In the genomic region with DNA sequence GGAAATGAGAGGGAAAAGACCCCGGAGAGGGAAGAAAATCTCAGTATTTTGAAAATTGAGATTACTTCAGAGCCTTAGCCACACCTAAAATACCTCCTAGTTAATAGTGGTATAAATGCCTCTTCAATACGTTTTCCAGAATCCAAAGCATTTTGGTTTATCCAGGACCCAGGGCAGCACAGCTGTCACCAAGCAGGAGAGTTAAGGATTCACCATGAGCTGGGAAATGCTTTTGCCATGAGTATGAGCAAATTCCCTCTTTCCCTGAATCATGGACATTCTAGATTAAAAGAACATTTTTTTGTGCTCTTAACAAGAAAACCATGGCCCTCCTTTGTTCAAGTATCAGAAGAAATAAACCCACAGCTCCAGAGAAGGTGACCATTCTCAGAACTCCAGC, we compare ENCODE assay signal across 21 cellular contexts. TPM values are rescaled to one million over a fixed set of nuclear protein-coding genes. Genes with fewer than 3 reads are reported as not detected.
DNase-seq lines count a peak whose midpoint lies in the region; ATAC-seq and TF ChIP-seq lines count a peak whose summit lies in the region.
"Had no signal": no experiment of that assay in that cellular context is flagged by ENCODE, and none has a peak within 500 bp of the region (broad histone marks: within the 10 kb centered on the region; RNA-seq: fewer than 3 reads in every experiment).

No MANE protein-coding gene starts in this region.

- no peak overlapping the region for H3K27ac ChIP-seq in CD4-positive, alpha-beta T cell (ENCODE audit: low read depth, low read length)
- H3K27ac ChIP-seq in psoas muscle, result no peak overlapping the region

- no peaks in the 10 kb centered on the region for H3K9me3 ChIP-seq in CD4-positive, alpha-beta T cell (ENCODE audit: control insufficient read depth, low read length)
- no peaks in the 10 kb centered on the region for H3K9me3 ChIP-seq in T-helper 17 cell (ENCODE audit: control insufficient read depth, low read length, poor library complexity, severe bottlenecking)
- H3K9me3 ChIP-seq in psoas muscle, result no peaks in the 10 kb centered on the region

- no peaks in the 10 kb centered on the region for H3K4me1 ChIP-seq in psoas muscle

- no peaks in the 10 kb centered on the region for H3K9me3 Mint-ChIP-seq in CD4-positive, alpha-beta T cell
- H3K9me3 Mint-ChIP-seq in naive thymus-derived CD8-positive, alpha-beta T cell, result no peaks in the 10 kb centered on the region
- H3K9me3 Mint-ChIP-seq: CD14-positive monocyte, HFFc6 had no signal

- intact Hi-C loops in CD4-positive, alpha-beta T cell (cut with DNase I, micrococcal nuclease), result no loop called here
- intact Hi-C loops in psoas muscle (cut with DNase I), result no loop called here

- CTCF ChIA-PET in CD4-positive, alpha-beta T cell (lab: Charles Lee), result interaction anchor here (2.8 kb wide), 1 partner anchor 11 kb away, joined by 15 read pairs; no protein-coding TSS in a partner anchor

- H3K36me3 Mint-ChIP-seq in CD4-positive, alpha-beta T cell (ENCODE audit: low read depth), result peaks cover 79% of the 10 kb centered on the region
- H3K36me3 Mint-ChIP-seq in T-helper 17 cell (ENCODE audit: low read depth), result peaks cover 4% of the 10 kb centered on the region
- H3K36me3 Mint-ChIP-seq in naive thymus-derived CD8-positive, alpha-beta T cell, result peaks cover 0 to 46% (median 15%) of the 10 kb centered on the region in 3 donors

- no peak for TF ChIP-seq CTCF in CD4-positive, alpha-beta T cell (IDR thresholded peaks at IDR 0.05)
- TF ChIP-seq CTCF in psoas muscle (IDR thresholded peaks at IDR 0.05), result no peak

- peak overlapping the region; percentile 10 for H3K27ac Mint-ChIP-seq in CD4-positive, alpha-beta T cell
- peak overlapping the region; percentile 61 for H3K27ac Mint-ChIP-seq in T-helper 17 cell
- peak overlapping the region in 7 of 10 donors; percentile 21 to 89 (median 38) for H3K27ac Mint-ChIP-seq in naive thymus-derived CD8-positive, alpha-beta T cell
- H3K27ac Mint-ChIP-seq: CD14-positive monocyte, HFFc6 had no signal

- peaks cover 27% of the 10 kb centered on the region for H3K4me1 Mint-ChIP-seq in CD4-positive, alpha-beta T cell (ENCODE audit: low read depth)
- peaks cover 13% of the 10 kb centered on the region for H3K4me1 Mint-ChIP-seq in T-helper 17 cell
- peaks cover 16 to 36% (median 23%) of the 10 kb centered on the region in 4 donors for H3K4me1 Mint-ChIP-seq in naive thymus-derived CD8-positive, alpha-beta T cell

- H3K36me3 ChIP-seq in psoas muscle (ENCODE audit: insufficient read depth in 1 of 2, low read depth in 1 of 2), result no peaks in the 10 kb centered on the region

- no peak overlapping the region for H3K4me3 ChIP-seq in psoas muscle

- DNase-seq in AG08395 (ENCODE audit: low spot score) (peak; percentile 18), T-helper 17 cell (no peak), DMS114 treated with DMSO at 0.1 percent for 48 hours (lab: John Stamatoyannopoulos, UW; ENCODE audit: unreplicated experiment) (no peak), psoas muscle (no peak), HT-29 (ENCODE audit: low spot score) (no peak)
- no peak for DNase-seq in CD4-positive, alpha-beta T cell
- no peak for DNase-seq in naive thymus-derived CD8-positive, alpha-beta T cell
- no peak for DNase-seq in activated CD4-positive, alpha-beta T cell treated with anti-CD3 and anti-CD28 coated beads for 4 hours
- DNase-seq: AML-193, EL, H7, HFFc6, KG1, NCI-H1417 treated with DMSO at 0.1 percent for 48 hours, NCI-H187 treated with DMSO at 0.1 percent for 48 hours, NCI-H2227 treated with DMSO at 0.1 percent for 48 hours, NCI-H510A treated with DMSO at 0.1 percent for 48 hours, NCI-H774 had no signal

- POLR2A ChIA-PET in CD4-positive, alpha-beta T cell (lab: Charles Lee), result no interaction called here
- POLR2A ChIA-PET in naive thymus-derived CD8-positive, alpha-beta T cell (lab: Charles Lee), result interaction anchor here (0.7 kb wide), 1 partner anchor 92 kb away, joined by 7 read pairs; no protein-coding TSS in a partner anchor

- no peak for ATAC-seq in CD4-positive, alpha-beta T cell (ENCODE audit: poor library complexity)
- no peak for ATAC-seq in T-helper 17 cell
- no peak for ATAC-seq in naive thymus-derived CD8-positive, alpha-beta T cell
- ATAC-seq in psoas muscle, result no peak
- ATAC-seq: HepG2, Right ventricle myocardium inferior had no signal

- H3K4me3 Mint-ChIP-seq in CD4-positive, alpha-beta T cell, result no peak overlapping the region
- no peak overlapping the region for H3K4me3 Mint-ChIP-seq in T-helper 17 cell
- no peak overlapping the region for H3K4me3 Mint-ChIP-seq in naive thymus-derived CD8-positive, alpha-beta T cell
- H3K4me3 Mint-ChIP-seq: CD14-positive monocyte, HFFc6 had no signal

- WGBS in psoas muscle, 3 donors, result 63 to 66% (median 63%) methylated on average over 2 of the region's 2 CpGs

- no peaks in the 10 kb centered on the region for H3K27me3 ChIP-seq in CD4-positive, alpha-beta T cell (ENCODE audit: control insufficient read depth, insufficient read depth, low read length)
- no peaks in the 10 kb centered on the region for H3K27me3 ChIP-seq in psoas muscle (ENCODE audit: insufficient read depth in 3 of 3, low read length in 2 of 3)

- no peaks in the 10 kb centered on the region for H3K27me3 Mint-ChIP-seq in CD4-positive, alpha-beta T cell
- no peaks in the 10 kb centered on the region for H3K27me3 Mint-ChIP-seq in T-helper 17 cell
- H3K27me3 Mint-ChIP-seq in naive thymus-derived CD8-positive, alpha-beta T cell, result no peaks in the 10 kb centered on the region

RNA-seq across cellular contexts. Expression of gene RTRAF, which starts 21.8 kb away (rescaled TPM):
- 100 to 1,000 TPM; 155 to 157 TPM for total RNA-seq in CD4-positive, alpha-beta T cell
- total RNA-seq in T-helper 17 cell, result 100 to 1,000 TPM; 123 to 135 TPM
- total RNA-seq in naive thymus-derived CD8-positive, alpha-beta T cell, result 100 to 1,000 TPM; 105 to 116 TPM
- 100 to 1,000 TPM; 166 to 231 (median 203) TPM for polyA plus RNA-seq in naive thymus-derived CD8-positive, alpha-beta T cell
- 100 to 1,000 TPM; 153 to 174 (median 166) TPM for total RNA-seq in psoas muscle
- 100 to 1,000 TPM; 110 to 151 (median 135) TPM for polyA plus RNA-seq in psoas muscle
- total RNA-seq in HT-29 (2014; rRNA removed; shearing (Covaris generic)), result 72.9 and 112 TPM in 2 replicates

Comparison
In these comparisons a context has a peak if more than half of its experiments do, and no peak if none do; other contexts are left out.
1. H3K27ac Mint-ChIP-seq: peak in every context shown above with its lines; median percentile 61 in T-helper 17 cell; 38 in naive thymus-derived CD8-positive, alpha-beta T cell; 10 in CD4-positive, alpha-beta T cell.